In the genomic region with DNA sequence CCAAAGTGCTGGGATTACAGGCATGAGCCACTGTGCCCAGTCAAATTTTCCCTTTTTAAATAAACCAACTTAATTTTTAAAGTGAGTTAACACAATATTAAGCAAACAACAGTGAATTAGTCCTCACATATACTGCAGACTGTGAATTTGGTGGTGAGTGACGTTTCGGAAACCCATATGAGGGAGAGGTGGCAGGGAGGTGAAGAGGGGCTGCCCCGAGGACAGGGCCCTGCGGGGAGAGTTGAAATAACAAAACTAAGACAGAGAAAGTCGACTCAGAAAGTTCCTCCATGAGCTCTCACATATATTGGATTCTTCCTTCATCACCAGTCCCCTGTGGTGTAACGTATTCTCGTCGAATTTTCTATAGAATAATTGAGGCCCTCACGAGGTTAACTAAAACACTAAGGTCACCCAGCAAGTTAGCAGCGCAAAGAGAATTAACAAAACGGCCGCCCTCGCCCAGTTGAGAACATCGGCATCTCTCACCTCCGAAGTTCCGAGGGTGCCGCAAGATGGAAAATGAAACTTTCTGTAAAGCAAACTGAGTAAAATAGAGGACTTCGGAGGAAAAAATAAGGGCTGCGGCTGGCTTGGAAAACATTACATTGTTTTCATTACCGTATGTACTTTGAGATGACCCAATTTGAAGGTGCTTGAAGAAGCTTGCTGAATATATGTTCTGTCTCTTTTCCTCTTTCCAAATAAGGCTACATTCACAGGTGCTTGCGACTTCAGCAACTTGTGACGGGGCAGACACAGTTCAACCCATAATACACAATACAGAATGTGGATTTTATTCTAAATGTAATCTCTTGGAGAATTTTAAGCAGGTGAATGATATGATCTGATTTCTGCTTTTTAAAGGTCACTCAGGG, we compare ENCODE assay signal across 12 cellular contexts.
DNase-seq lines count a peak whose midpoint lies in the region; ATAC-seq and TF ChIP-seq lines count a peak whose summit lies in the region.
"Had no signal": no experiment of that assay in that cellular context is flagged by ENCODE, and none has a peak within 500 bp of the region (broad histone marks: within the 10 kb centered on the region; RNA-seq: fewer than 3 reads in every experiment).

No MANE protein-coding gene starts in this region.

- H3K4me3 Mint-ChIP-seq in IgD-negative memory B cell = peak overlapping the region; percentile 48 to 88 (median 82)
- H3K4me3 Mint-ChIP-seq in activated T-cell treated with anti-CD3 and anti-CD28 coated beads, Interleukin-2, amount 50 U/mL, for 72 hours = peak overlapping the region; percentile 55 to 85
- H3K4me3 Mint-ChIP-seq: nephron had no signal

- H3K4me1 Mint-ChIP-seq in IgD-negative memory B cell = peaks cover 0 to 4% (median 0%) of the 10 kb centered on the region in 3 donors
- peaks cover 80% of the 10 kb centered on the region for H3K4me1 Mint-ChIP-seq in activated T-cell treated with anti-CD3 and anti-CD28 coated beads, Interleukin-2, amount 50 U/mL, for 72 hours (ENCODE audit: low read depth)
- H3K4me1 Mint-ChIP-seq: nephron had no signal

- H3K27ac Mint-ChIP-seq in IgD-negative memory B cell = peak overlapping the region in 2 of 3 donors; percentile 17 to 54
- peak overlapping the region; percentile 99 for H3K27ac Mint-ChIP-seq in activated T-cell treated with anti-CD3 and anti-CD28 coated beads, Interleukin-2, amount 50 U/mL, for 72 hours
- H3K27ac Mint-ChIP-seq: nephron had no signal

- H3K27me3 Mint-ChIP-seq in IgD-negative memory B cell = peaks cover 1% of the 10 kb centered on the region
- no peaks in the 10 kb centered on the region for H3K27me3 Mint-ChIP-seq in activated T-cell treated with anti-CD3 and anti-CD28 coated beads, Interleukin-2, amount 50 U/mL, for 72 hours (ENCODE audit: low read depth)

- peaks cover 0 to 3% (median 2%) of the 10 kb centered on the region in 3 donors for H3K9me3 Mint-ChIP-seq in IgD-negative memory B cell
- H3K9me3 Mint-ChIP-seq in activated T-cell treated with anti-CD3 and anti-CD28 coated beads, Interleukin-2, amount 50 U/mL, for 72 hours = peaks cover 0 to 2% of the 10 kb centered on the region in 2 donors

- ATAC-seq in activated T-cell treated with anti-CD3 and anti-CD28 coated beads, Interleukin-2, amount 50 U/mL, for 72 hours (replicated peaks in 1 of 2) = peak; percentile 87
- ATAC-seq in upper lobe of right lung = no peak

- H3K36me3 ChIP-seq in thyroid gland (no peaks in the 10 kb centered on the region), upper lobe of right lung (no peaks in the 10 kb centered on the region), BE2C (no peaks in the 10 kb centered on the region)
- H3K36me3 ChIP-seq: brain microvascular endothelial cell had no signal

- 87 to 92% methylated on average over 22 of the region's 22 CpGs for WGBS in thyroid gland, 2 donors

- no peaks in the 10 kb centered on the region for H3K4me1 ChIP-seq in thyroid gland
- no peaks in the 10 kb centered on the region for H3K4me1 ChIP-seq in upper lobe of right lung
- no peaks in the 10 kb centered on the region for H3K4me1 ChIP-seq in BE2C

- in situ Hi-C loops in GM13976 (cut with MboI; ENCODE audit: low sequenced_read_pairs, unreplicated experiment) = no loop called here

- DNase-seq in GM13976 (ENCODE audit: low spot score) (peak; percentile 59), thyroid gland (no peak), upper lobe of right lung (no peak), NCI-H2107 treated with DMSO at 0.1 percent for 48 hours (lab: John Stamatoyannopoulos, UW; ENCODE audit: unreplicated experiment) (no peak), BE2C (no peak)
- peak; percentile 74 to 79 for DNase-seq in activated T-cell treated with anti-CD3 and anti-CD28 coated beads, Interleukin-2, amount 50 U/mL, for 72 hours
- DNase-seq in stimulated activated CD4-positive, alpha-beta T cell treated with anti-CD3 and anti-CD28 coated beads, Interleukin-4, amount 100 ng/mL, for 1 hour = peak; percentile 45
- DNase-seq: brain microvascular endothelial cell, EL, glutamatergic neuron had no signal

- H3K9me3 ChIP-seq in thyroid gland = no peaks in the 10 kb centered on the region
- H3K9me3 ChIP-seq in upper lobe of right lung = no peaks in the 10 kb centered on the region
- no peaks in the 10 kb centered on the region for H3K9me3 ChIP-seq in BE2C

- TF ChIP-seq POLR2A in thyroid gland (IDR thresholded peaks at IDR 0.05) = no peak

- no peak overlapping the region for H3K4me3 ChIP-seq in thyroid gland (replicated peaks in 1 of 3)
- no peak overlapping the region for H3K4me3 ChIP-seq in upper lobe of right lung
- H3K4me3 ChIP-seq in BE2C (ENCODE audit: low read depth, low read length) = no peak overlapping the region

- peaks cover 1% of the 10 kb centered on the region for H3K36me3 Mint-ChIP-seq in IgD-negative memory B cell
- H3K36me3 Mint-ChIP-seq in activated T-cell treated with anti-CD3 and anti-CD28 coated beads, Interleukin-2, amount 50 U/mL, for 72 hours (ENCODE audit: insufficient read depth in 2 of 2) = peaks cover 0 to 2% of the 10 kb centered on the region in 2 donors

- H3K27me3 ChIP-seq in thyroid gland = no peaks in the 10 kb centered on the region
- no peaks in the 10 kb centered on the region for H3K27me3 ChIP-seq in upper lobe of right lung
- H3K27me3 ChIP-seq in BE2C = no peaks in the 10 kb centered on the region
- H3K27me3 ChIP-seq: brain microvascular endothelial cell had no signal

- intact Hi-C loops in thyroid gland (cut with DNase I) (no loop called here), upper lobe of right lung (cut with DNase I) (no loop called here)

- TF ChIP-seq CTCF in GM13976 (IDR thresholded peaks at IDR 0.05; ENCODE audit: borderline replicate concordance, control extremely low read depth, extremely low read depth, insufficient read depth, missing control alignments) (no peak), thyroid gland (IDR thresholded peaks at IDR 0.05) (no peak), upper lobe of right lung (IDR thresholded peaks at IDR 0.05) (no peak), BE2C (IDR thresholded peaks at IDR 0.05; ENCODE audit: low read depth, low read length) (no peak)

- H3K27ac ChIP-seq in thyroid gland (no peak overlapping the region), upper lobe of right lung (no peak overlapping the region)
- H3K27ac ChIP-seq: brain microvascular endothelial cell had no signal

Comparison
In these comparisons a context has a peak if more than half of its experiments do, and no peak if none do; other contexts are left out.
1. DNase-seq: peak in GM13976 (single experiment), activated T-cell treated with anti-CD3 and anti-CD28 coated beads, Interleukin-2, amount 50 U/mL, for 72 hours (2 of 2) and stimulated activated CD4-positive, alpha-beta T cell treated with anti-CD3 and anti-CD28 coated beads, Interleukin-4, amount 100 ng/mL, for 1 hour (single experiment); none in thyroid gland (0 of 2), upper lobe of right lung (single experiment), NCI-H2107 treated with DMSO at 0.1 percent for 48 hours (single experiment) and BE2C (single experiment).